ENCODE assay signal across 1 cellular context in the genomic region with DNA sequence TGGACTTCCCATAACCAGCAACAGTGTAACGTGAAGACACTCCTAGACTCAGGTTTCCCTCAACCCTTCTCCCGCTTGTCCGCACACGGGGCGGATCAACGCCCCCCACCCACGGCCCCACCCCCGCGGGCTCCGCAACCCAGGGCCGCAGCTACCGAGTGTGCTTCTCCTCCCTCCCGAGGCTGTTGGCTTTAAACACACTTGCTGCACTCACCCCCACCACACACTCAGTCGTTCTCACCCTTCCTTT.
TF ChIP-seq lines count a peak whose summit lies in the region.

No MANE protein-coding gene starts in this region.

TF ChIP-seq in H1, 55 proteins besides CTCF, POLR2A, EP300 and RAD21:
- no peak for TF ChIP-seq POLR2AphosphoS5 (IDR thresholded peaks at IDR 0.05; ENCODE audit: low read depth, low read length)
- no peak for TF ChIP-seq CBX8 (IDR thresholded peaks at IDR 0.05; ENCODE audit: borderline replicate concordance, low read depth, low read length)
- TF ChIP-seq ZNF274 (IDR thresholded peaks at IDR 0.05; ENCODE audit: borderline replicate concordance, extremely low read depth, low read length): no peak
- TF ChIP-seq CTBP2 (IDR thresholded peaks at IDR 0.05; ENCODE audit: borderline replicate concordance, insufficient read depth, insufficient read length, low read length): no peak
- TF ChIP-seq SIX5 (IDR thresholded peaks at IDR 0.05; ENCODE audit: low read depth, low read length): no peak
- no peak for TF ChIP-seq SUZ12 (IDR thresholded peaks at IDR 0.05; ENCODE audit: low read length)
- TF ChIP-seq RFX5 (IDR thresholded peaks at IDR 0.05; ENCODE audit: borderline replicate concordance, low read depth, low read length): no peak
- no peak for TF ChIP-seq CEBPB (IDR thresholded peaks at IDR 0.05; ENCODE audit: low read depth, low read length)
- no peak for TF ChIP-seq SP4 (IDR thresholded peaks at IDR 0.05; ENCODE audit: low read length)
- no peak for TF ChIP-seq CHD1 (IDR thresholded peaks at IDR 0.05; ENCODE audit: low read depth, low read length)
- TF ChIP-seq SIRT6 (IDR thresholded peaks at IDR 0.05; ENCODE audit: low read length): no peak
- TF ChIP-seq, protein P1, sequence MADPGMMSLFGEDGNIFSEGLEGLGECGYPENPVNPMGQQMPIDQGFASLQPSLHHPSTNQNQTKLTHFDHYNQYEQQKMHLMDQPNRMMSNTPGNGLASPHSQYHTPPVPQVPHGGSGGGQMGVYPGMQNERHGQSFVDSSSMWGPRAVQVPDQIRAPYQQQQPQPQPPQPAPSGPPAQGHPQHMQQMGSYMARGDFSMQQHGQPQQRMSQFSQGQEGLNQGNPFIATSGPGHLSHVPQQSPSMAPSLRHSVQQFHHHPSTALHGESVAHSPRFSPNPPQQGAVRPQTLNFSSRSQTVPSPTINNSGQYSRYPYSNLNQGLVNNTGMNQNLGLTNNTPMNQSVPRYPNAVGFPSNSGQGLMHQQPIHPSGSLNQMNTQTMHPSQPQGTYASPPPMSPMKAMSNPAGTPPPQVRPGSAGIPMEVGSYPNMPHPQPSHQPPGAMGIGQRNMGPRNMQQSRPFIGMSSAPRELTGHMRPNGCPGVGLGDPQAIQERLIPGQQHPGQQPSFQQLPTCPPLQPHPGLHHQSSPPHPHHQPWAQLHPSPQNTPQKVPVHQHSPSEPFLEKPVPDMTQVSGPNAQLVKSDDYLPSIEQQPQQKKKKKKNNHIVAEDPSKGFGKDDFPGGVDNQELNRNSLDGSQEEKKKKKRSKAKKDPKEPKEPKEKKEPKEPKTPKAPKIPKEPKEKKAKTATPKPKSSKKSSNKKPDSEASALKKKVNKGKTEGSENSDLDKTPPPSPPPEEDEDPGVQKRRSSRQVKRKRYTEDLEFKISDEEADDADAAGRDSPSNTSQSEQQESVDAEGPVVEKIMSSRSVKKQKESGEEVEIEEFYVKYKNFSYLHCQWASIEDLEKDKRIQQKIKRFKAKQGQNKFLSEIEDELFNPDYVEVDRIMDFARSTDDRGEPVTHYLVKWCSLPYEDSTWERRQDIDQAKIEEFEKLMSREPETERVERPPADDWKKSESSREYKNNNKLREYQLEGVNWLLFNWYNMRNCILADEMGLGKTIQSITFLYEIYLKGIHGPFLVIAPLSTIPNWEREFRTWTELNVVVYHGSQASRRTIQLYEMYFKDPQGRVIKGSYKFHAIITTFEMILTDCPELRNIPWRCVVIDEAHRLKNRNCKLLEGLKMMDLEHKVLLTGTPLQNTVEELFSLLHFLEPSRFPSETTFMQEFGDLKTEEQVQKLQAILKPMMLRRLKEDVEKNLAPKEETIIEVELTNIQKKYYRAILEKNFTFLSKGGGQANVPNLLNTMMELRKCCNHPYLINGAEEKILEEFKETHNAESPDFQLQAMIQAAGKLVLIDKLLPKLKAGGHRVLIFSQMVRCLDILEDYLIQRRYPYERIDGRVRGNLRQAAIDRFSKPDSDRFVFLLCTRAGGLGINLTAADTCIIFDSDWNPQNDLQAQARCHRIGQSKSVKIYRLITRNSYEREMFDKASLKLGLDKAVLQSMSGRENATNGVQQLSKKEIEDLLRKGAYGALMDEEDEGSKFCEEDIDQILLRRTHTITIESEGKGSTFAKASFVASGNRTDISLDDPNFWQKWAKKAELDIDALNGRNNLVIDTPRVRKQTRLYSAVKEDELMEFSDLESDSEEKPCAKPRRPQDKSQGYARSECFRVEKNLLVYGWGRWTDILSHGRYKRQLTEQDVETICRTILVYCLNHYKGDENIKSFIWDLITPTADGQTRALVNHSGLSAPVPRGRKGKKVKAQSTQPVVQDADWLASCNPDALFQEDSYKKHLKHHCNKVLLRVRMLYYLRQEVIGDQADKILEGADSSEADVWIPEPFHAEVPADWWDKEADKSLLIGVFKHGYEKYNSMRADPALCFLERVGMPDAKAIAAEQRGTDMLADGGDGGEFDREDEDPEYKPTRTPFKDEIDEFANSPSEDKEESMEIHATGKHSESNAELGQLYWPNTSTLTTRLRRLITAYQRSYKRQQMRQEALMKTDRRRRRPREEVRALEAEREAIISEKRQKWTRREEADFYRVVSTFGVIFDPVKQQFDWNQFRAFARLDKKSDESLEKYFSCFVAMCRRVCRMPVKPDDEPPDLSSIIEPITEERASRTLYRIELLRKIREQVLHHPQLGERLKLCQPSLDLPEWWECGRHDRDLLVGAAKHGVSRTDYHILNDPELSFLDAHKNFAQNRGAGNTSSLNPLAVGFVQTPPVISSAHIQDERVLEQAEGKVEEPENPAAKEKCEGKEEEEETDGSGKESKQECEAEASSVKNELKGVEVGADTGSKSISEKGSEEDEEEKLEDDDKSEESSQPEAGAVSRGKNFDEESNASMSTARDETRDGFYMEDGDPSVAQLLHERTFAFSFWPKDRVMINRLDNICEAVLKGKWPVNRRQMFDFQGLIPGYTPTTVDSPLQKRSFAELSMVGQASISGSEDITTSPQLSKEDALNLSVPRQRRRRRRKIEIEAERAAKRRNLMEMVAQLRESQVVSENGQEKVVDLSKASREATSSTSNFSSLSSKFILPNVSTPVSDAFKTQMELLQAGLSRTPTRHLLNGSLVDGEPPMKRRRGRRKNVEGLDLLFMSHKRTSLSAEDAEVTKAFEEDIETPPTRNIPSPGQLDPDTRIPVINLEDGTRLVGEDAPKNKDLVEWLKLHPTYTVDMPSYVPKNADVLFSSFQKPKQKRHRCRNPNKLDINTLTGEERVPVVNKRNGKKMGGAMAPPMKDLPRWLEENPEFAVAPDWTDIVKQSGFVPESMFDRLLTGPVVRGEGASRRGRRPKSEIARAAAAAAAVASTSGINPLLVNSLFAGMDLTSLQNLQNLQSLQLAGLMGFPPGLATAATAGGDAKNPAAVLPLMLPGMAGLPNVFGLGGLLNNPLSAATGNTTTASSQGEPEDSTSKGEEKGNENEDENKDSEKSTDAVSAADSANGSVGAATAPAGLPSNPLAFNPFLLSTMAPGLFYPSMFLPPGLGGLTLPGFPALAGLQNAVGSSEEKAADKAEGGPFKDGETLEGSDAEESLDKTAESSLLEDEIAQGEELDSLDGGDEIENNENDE (IDR thresholded peaks at IDR 0.05; ENCODE audit: insufficient replicate concordance, low read length): no peak
- TF ChIP-seq CHD2 (IDR thresholded peaks at IDR 0.05; ENCODE audit: low read length): no peak
- TF ChIP-seq TEAD4 (IDR thresholded peaks at IDR 0.05; ENCODE audit: low read depth, low read length): no peak
- no peak for TF ChIP-seq CBX5 (IDR thresholded peaks at IDR 0.05; ENCODE audit: low read depth, low read length)
- no peak for TF ChIP-seq RNF2 (IDR thresholded peaks at IDR 0.05; ENCODE audit: borderline replicate concordance, low read depth, low read length, missing control alignments, poor library complexity, severe bottlenecking)
- TF ChIP-seq MAFK (IDR thresholded peaks at IDR 0.05; ENCODE audit: low read depth, low read length): no peak
